ENCODE assay signal across 20 cellular contexts in genomic region chr21:42735061-42735460, GRCh38.
DNase-seq lines count a peak whose midpoint lies in the region; FAIRE-seq and TF ChIP-seq lines count a peak whose summit lies in the region.
"Had no signal": no experiment of that assay in that cellular context is flagged by ENCODE, and none has a peak within 500 bp of the region (broad histone marks: within the 10 kb centered on the region; RNA-seq: fewer than 3 reads in every experiment).

No MANE protein-coding gene starts in this region.

- intact Hi-C loops in kidney (cut with DNase I) (no loop called here), transverse colon (cut with DNase I; ENCODE audit: low total_unique reads) (no loop called here)

- H3K14ac ChIP-seq in mesenchymal stem cell (ENCODE audit: low read length in 2 of 2), result no peak overlapping the region

- TF ChIP-seq EP300 in transverse colon (IDR thresholded peaks at IDR 0.05; ENCODE audit: low read depth), result no peak

- H3K4me1 ChIP-seq in MM.1S (ENCODE audit: low read length) (peaks cover 16% of the 10 kb centered on the region), kidney (ENCODE audit: control insufficient read depth in 1 of 2, insufficient read depth in 1 of 2, low read depth in 1 of 2, low read length in 2 of 2) (peaks cover 32 to 39% of the 10 kb centered on the region in 2 donors), transverse colon (peaks cover 28 to 73% (median 61%) of the 10 kb centered on the region in 4 donors), mesenchymal stem cell (ENCODE audit: control insufficient read depth, insufficient read depth, low read depth, low read length) (peaks cover 2% of the 10 kb centered on the region)

- no peak for FAIRE-seq in kidney (lab: Jason Lieb, UNC)
- FAIRE-seq: TTC549 had no signal

- H2AFZ ChIP-seq in MM.1S (ENCODE audit: low read length) (no peak overlapping the region), mesenchymal stem cell (ENCODE audit: low read depth, low read length) (no peak overlapping the region)

- H4K8ac ChIP-seq in mesenchymal stem cell (ENCODE audit: low read length), result no peak overlapping the region

- no peaks in the 10 kb centered on the region for H3K79me2 ChIP-seq in MM.1S (ENCODE audit: low read length)

- in situ Hi-C loops in transverse colon (cut with MboI; ENCODE audit: low pct_ligation_motif_present in 1 of 4, low pct_unique_long_range_greater_than_20kb in 1 of 4, low sequenced_read_pairs in 3 of 4), result no loop called here

- H2BK12ac ChIP-seq in mesenchymal stem cell (ENCODE audit: low read length in 2 of 2), result peak overlapping the region in 1 of 2 experiments; percentile 59

- DNase-seq in activated CD8-positive, alpha-beta memory T cell treated with anti-CD3 and anti-CD28 coated beads for 24 hours, result peak; percentile 49
- DNase-seq in activated CD8-positive, alpha-beta memory T cell treated with anti-CD3 and anti-CD28 coated beads, Interleukin-2, amount 50 U/mL, for 4 hours, result no peak
- DNase-seq in MM.1S (no peak), kidney (peak; percentile 54), transverse colon (peak; percentile 17), mesenchymal stem cell (no peak)
- DNase-seq in stimulated activated naive CD4-positive, alpha-beta T cell treated with Interleukin-2 at 50 U/mL for 16 hours (lab: John Stamatoyannopoulos, UW), result no peak
- DNase-seq: activated CD4-positive, alpha-beta T cell treated with anti-CD3 and anti-CD28 coated beads for 1 hour; activated naive CD8-positive, alpha-beta T cell treated with anti-CD3 and anti-CD28 coated beads for 36 hours; cerebellar nuclear complex; foreskin fibroblast; heart left ventricle; left colon; NCI-H1092 treated with DMSO at 0.1 percent for 48 hours; NCI-H2029; NCI-H345; OCI-M1 had no signal

- H4K91ac ChIP-seq in mesenchymal stem cell (ENCODE audit: low read length), result no peak overlapping the region

- H3K9ac ChIP-seq in MM.1S (ENCODE audit: low read length) (no peak overlapping the region), kidney (ENCODE audit: low read length in 2 of 2) (no peak overlapping the region), mesenchymal stem cell (ENCODE audit: low read length) (no peak overlapping the region)

- H2BK5ac ChIP-seq in mesenchymal stem cell (ENCODE audit: low read depth, low read length, poor library complexity, severe bottlenecking), result no peak overlapping the region

- H3K27me3 ChIP-seq in MM.1S (replicated peaks; ENCODE audit: insufficient read depth, low read length), result peaks cover 96% of the 10 kb centered on the region
- H3K27me3 ChIP-seq in transverse colon, result no peaks in the 10 kb centered on the region
- peaks cover 0 to 9% of the 10 kb centered on the region in 2 experiments for H3K27me3 ChIP-seq in mesenchymal stem cell (ENCODE audit: control insufficient read depth in 1 of 2, insufficient read depth in 1 of 2, low read length in 2 of 2)
- H3K27me3 ChIP-seq: heart left ventricle, suprapubic skin had no signal

- no peak overlapping the region for H3K4me3 ChIP-seq in MM.1S (ENCODE audit: low read length)
- H3K4me3 ChIP-seq in kidney (ENCODE audit: low read length in 2 of 2), result no peak overlapping the region
- H3K4me3 ChIP-seq in transverse colon, result no peak overlapping the region
- H3K4me3 ChIP-seq in mesenchymal stem cell (ENCODE audit: insufficient read depth in 1 of 2, low read depth in 1 of 2, low read length in 2 of 2), result no peak overlapping the region
- H3K4me3 ChIP-seq: heart left ventricle, suprapubic skin had no signal

- no peaks in the 10 kb centered on the region for H3K36me3 ChIP-seq in MM.1S (replicated peaks; ENCODE audit: insufficient read depth, low read length)
- no peaks in the 10 kb centered on the region for H3K36me3 ChIP-seq in kidney (ENCODE audit: control insufficient read depth in 1 of 2, insufficient read depth in 2 of 2, low read length in 2 of 2)
- H3K36me3 ChIP-seq in transverse colon, result peaks cover 0 to 6% (median 0%) of the 10 kb centered on the region in 4 donors
- H3K36me3 ChIP-seq in mesenchymal stem cell (ENCODE audit: control insufficient read depth in 1 of 2, insufficient read depth in 2 of 2, low read depth in 1 of 2, low read length in 2 of 2), result peaks cover 0 to 27% of the 10 kb centered on the region in 2 experiments

- TF ChIP-seq CTCF in MM.1S (IDR thresholded peaks at IDR 0.05; ENCODE audit: low read length) (no peak), kidney (IDR thresholded peaks at IDR 0.05; ENCODE audit: borderline replicate concordance, extremely low read depth, insufficient read depth) (no peak), transverse colon (IDR thresholded peaks at IDR 0.05) (no peak)

- TF ChIP-seq POLR2A in transverse colon (IDR thresholded peaks at IDR 0.05), result no peak

- no peak overlapping the region for H2BK120ac ChIP-seq in mesenchymal stem cell (ENCODE audit: low read depth, low read length)

- H3K9me3 ChIP-seq in MM.1S (replicated peaks; ENCODE audit: insufficient read depth, low read length), result no peaks in the 10 kb centered on the region
- no peaks in the 10 kb centered on the region for H3K9me3 ChIP-seq in kidney (ENCODE audit: control insufficient read depth in 1 of 2, low read length in 2 of 2)
- H3K9me3 ChIP-seq in transverse colon, result no peaks in the 10 kb centered on the region
- no peaks in the 10 kb centered on the region for H3K9me3 ChIP-seq in mesenchymal stem cell (ENCODE audit: control insufficient read depth, low read length)
- H3K9me3 ChIP-seq: heart left ventricle, suprapubic skin had no signal

- H3K79me1 ChIP-seq in mesenchymal stem cell (replicated peaks; ENCODE audit: low read length, poor library complexity, severe bottlenecking), result no peaks in the 10 kb centered on the region

- no peak overlapping the region for H3K27ac ChIP-seq in MM.1S (ENCODE audit: low read length)
- no peak overlapping the region for H3K27ac ChIP-seq in kidney (ENCODE audit: low read depth in 2 of 2, low read length in 2 of 2)
- peak overlapping the region; percentile 85 to 91 (median 88) for H3K27ac ChIP-seq in transverse colon
- no peak overlapping the region for H3K27ac ChIP-seq in mesenchymal stem cell (ENCODE audit: low read length, poor library complexity, severe bottlenecking)
- H3K27ac ChIP-seq: C4-2B, suprapubic skin had no signal

- H3F3A ChIP-seq in MM.1S (ENCODE audit: insufficient read depth, low read length), result no peaks in the 10 kb centered on the region

- no peak overlapping the region for H3K23ac ChIP-seq in mesenchymal stem cell (ENCODE audit: low read length in 2 of 2)

- no peaks in the 10 kb centered on the region for H4K20me1 ChIP-seq in MM.1S (ENCODE audit: insufficient read depth, low read length)

- H2AK5ac ChIP-seq in mesenchymal stem cell (ENCODE audit: low read length, severe bottlenecking), result no peak overlapping the region

- H3K9me2 ChIP-seq in MM.1S (replicated peaks; ENCODE audit: insufficient read depth, low read length), result no peaks in the 10 kb centered on the region

- no peak overlapping the region for H3K4ac ChIP-seq in mesenchymal stem cell (ENCODE audit: low read depth in 1 of 2, low read length in 2 of 2)

- whole genome bisulfite sequencing in transverse colon (ENCODE audit: low coverage in 1 of 2), 2 donors, result 77% methylated on average over 7 of the region's 8 CpGs; no CpG with 5 or more reads in 1 of the 2 donors
- 98% methylated on average over 8 of the region's 8 CpGs for WGBS in mesenchymal stem cell

- peak overlapping the region; percentile 37; the same call in 1 of the 2 replicates for H3K4me2 ChIP-seq in MM.1S (ENCODE audit: low read depth, low read length)
- no peak overlapping the region for H3K4me2 ChIP-seq in mesenchymal stem cell (ENCODE audit: low read length, poor library complexity, severe bottlenecking)

- H3K18ac ChIP-seq in mesenchymal stem cell (ENCODE audit: low read depth in 1 of 2, low read length in 2 of 2), result no peak overlapping the region

- H2BK15ac ChIP-seq in mesenchymal stem cell (ENCODE audit: low read depth, poor library complexity, severe bottlenecking), result no peak overlapping the region

Comparison
In these comparisons a context has a peak if more than half of its experiments do, and no peak if none do; other contexts are left out.
1. DNase-seq: peak in activated CD8-positive, alpha-beta memory T cell treated with anti-CD3 and anti-CD28 coated beads for 24 hours (single experiment), kidney (single experiment) and transverse colon (single experiment); none in activated CD8-positive, alpha-beta memory T cell treated with anti-CD3 and anti-CD28 coated beads, Interleukin-2, amount 50 U/mL, for 4 hours (single experiment), MM.1S (single experiment), stimulated activated naive CD4-positive, alpha-beta T cell treated with Interleukin-2 at 50 U/mL for 16 hours (single experiment) and mesenchymal stem cell (single experiment).
2. H3K27ac ChIP-seq: peak in transverse colon (4 of 4); none in MM.1S (single experiment), kidney (0 of 2) and mesenchymal stem cell (single experiment).